Comparison of ENCODE assay signal across 14 cellular contexts in the genomic region with DNA sequence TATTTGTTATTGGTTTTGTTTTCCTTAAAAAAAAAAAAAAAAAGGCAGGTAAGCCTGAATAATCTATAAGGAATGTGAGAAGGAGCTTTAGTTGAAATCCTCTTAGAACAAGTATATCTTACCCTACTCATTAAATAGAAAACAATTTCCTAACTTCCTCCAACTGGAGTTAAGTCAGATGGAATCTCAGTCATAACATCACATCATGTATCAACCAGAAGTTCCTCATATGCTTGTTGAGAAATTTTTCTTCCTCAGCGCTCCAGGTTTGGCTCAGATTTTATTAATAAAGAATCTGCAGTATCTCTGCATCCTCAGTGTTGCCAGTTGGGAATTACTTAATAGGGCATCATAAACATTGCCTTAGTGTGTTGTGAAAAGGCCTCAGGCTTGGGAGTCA. TPM values are rescaled to one million over a fixed set of nuclear protein-coding genes. Genes with fewer than 3 reads are reported as not detected.
A peak's percentile ranks its signal among the peaks of the same experiment; 100 is the strongest.
DNase-seq lines count a peak whose midpoint lies in the region; ATAC-seq and TF ChIP-seq lines count a peak whose summit lies in the region.
"Had no signal": no experiment of that assay in that cellular context is flagged by ENCODE, and none has a peak within 500 bp of the region (broad histone marks: within the 10 kb centered on the region; RNA-seq: fewer than 3 reads in every experiment).

No MANE protein-coding gene starts in this region.

- H3K4me3 ChIP-seq in dorsolateral prefrontal cortex (no peak overlapping the region), muscle layer of duodenum (ENCODE audit: low read depth in 1 of 2, low read length in 2 of 2) (no peak overlapping the region)
- H3K4me3 ChIP-seq: lung, SJCRH30 had no signal

- peak overlapping the region in 45 of 59 donors; percentile 3 to 96 (median 61) for H3K27ac ChIP-seq in dorsolateral prefrontal cortex
- H3K27ac ChIP-seq in muscle layer of duodenum (ENCODE audit: low read length) = peak overlapping the region; percentile 40
- H3K27ac ChIP-seq: foreskin keratinocyte, SJCRH30 had no signal

- no peaks in the 10 kb centered on the region for H3K9me3 ChIP-seq in muscle layer of duodenum (ENCODE audit: control insufficient read depth in 1 of 2, low read length in 2 of 2)
- H3K9me3 ChIP-seq: BE2C, SJCRH30 had no signal

- peaks cover 12 to 22% of the 10 kb centered on the region in 2 donors for H3K4me1 ChIP-seq in muscle layer of duodenum (ENCODE audit: control insufficient read depth in 1 of 2, insufficient read depth in 2 of 2, low read length in 2 of 2)

- H3K27me3 ChIP-seq in dorsolateral prefrontal cortex = peaks cover 0 to 3% (median 0%) of the 10 kb centered on the region in 45 donors
- H3K27me3 ChIP-seq in muscle layer of duodenum (ENCODE audit: low read depth, low read length) = no peaks in the 10 kb centered on the region
- H3K27me3 ChIP-seq: BE2C, foreskin keratinocyte, SJCRH30 had no signal

- DNase-seq in AML-193 (lab: John Stamatoyannopoulos, UW) = peak; percentile 55
- DNase-seq in NCI-H82 (lab: John Stamatoyannopoulos, UW) = peak; percentile 21
- DNase-seq in dorsolateral prefrontal cortex = no peak
- DNase-seq in activated T-cell treated with anti-CD3 and anti-CD28 coated beads, Interleukin-2, amount 50 U/mL, for 48 hours = no peak
- DNase-seq: activated CD4-positive, alpha-beta T cell treated with anti-CD3 and anti-CD28 coated beads, Interleukin-2, amount 50 U/mL, for 1 hour; anterior cingulate cortex; BE2C; SJCRH30 had no signal

- ATAC-seq in HG03135 (IDR thresholded peaks at IDR 0.05; ENCODE audit: unreplicated experiment) = no peak
- ATAC-seq in HG02938 (IDR thresholded peaks at IDR 0.05; ENCODE audit: unreplicated experiment) = no peak
- no peak for ATAC-seq in esophagus mucosa
- ATAC-seq: foreskin keratinocyte had no signal

- no peak for TF ChIP-seq CTCF in dorsolateral prefrontal cortex (IDR thresholded peaks at IDR 0.05 in 54 of 56, conservative IDR thresholded peaks at IDR 0.05 in 2 of 56; ENCODE audit: low read depth in 1 of 56, partially characterized antibody in 56 of 56)

- intact Hi-C loops in dorsolateral prefrontal cortex (cut with DNase I) = no loop called here

- H3K36me3 ChIP-seq in muscle layer of duodenum (ENCODE audit: control insufficient read depth in 1 of 2, insufficient read depth in 2 of 2, low read length in 2 of 2) = peaks cover 9 to 11% of the 10 kb centered on the region in 2 donors

RNA-seq across cellular contexts. Expression of a gene that starts 37.6 kb away (rescaled TPM):
- total RNA-seq in dorsolateral prefrontal cortex = 10 to 100 TPM in 43 of 120 experiments, 1 to 10 TPM in 77; 2.7 to 28.4 (median 9.0) TPM
- total RNA-seq in esophagus mucosa = 3.0 TPM

Comparison
In these comparisons a context has a peak if more than half of its experiments do, and no peak if none do; other contexts are left out.
1. DNase-seq: peak in AML-193 (2 of 2) and NCI-H82 (single experiment); none in dorsolateral prefrontal cortex (0 of 10) and activated T-cell treated with anti-CD3 and anti-CD28 coated beads, Interleukin-2, amount 50 U/mL, for 48 hours (0 of 2).